In the genomic region with DNA sequence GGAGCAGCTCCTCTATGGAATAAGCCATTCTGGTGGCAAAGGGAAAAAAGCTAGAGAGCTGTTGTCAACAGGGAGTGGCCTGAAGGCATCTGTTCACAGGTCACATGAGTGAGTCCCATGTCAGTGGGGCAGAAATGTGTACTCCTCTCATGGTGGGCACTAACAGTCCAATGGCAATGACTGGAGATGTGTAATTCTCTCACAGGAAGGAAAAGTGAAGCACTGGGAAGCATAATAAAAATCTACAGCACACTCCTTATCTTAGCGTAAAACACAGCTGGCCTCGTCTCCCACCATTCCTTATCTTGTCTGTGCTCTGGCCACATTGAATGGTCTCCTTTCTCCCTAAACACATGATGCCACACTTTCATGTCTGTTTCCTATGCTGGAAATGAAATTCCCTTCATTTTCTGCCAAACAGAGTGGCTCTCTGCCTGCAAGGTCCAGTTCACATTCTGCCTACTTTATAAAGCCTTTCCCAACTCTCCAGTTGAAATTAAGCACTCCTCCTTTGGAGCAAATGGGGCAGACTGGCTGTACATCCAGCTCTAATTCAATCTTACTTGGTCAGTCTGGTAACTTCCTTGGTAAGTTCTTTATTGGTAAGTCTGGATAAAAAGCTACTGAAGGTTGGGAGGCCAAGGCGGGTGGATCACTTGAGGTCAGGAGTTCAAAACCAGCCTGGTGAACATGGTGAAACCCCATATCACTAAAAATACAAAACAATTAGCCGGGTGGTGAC, we compare ENCODE assay signal across 1 cellular context.
TF ChIP-seq lines count a peak whose summit lies in the region.

No MANE protein-coding gene starts in this region.

TF ChIP-seq in K562, 482 proteins besides CTCF, POLR2A, EP300 and RAD21 (continued from another document and continues in another):
- TF ChIP-seq, protein P1, sequence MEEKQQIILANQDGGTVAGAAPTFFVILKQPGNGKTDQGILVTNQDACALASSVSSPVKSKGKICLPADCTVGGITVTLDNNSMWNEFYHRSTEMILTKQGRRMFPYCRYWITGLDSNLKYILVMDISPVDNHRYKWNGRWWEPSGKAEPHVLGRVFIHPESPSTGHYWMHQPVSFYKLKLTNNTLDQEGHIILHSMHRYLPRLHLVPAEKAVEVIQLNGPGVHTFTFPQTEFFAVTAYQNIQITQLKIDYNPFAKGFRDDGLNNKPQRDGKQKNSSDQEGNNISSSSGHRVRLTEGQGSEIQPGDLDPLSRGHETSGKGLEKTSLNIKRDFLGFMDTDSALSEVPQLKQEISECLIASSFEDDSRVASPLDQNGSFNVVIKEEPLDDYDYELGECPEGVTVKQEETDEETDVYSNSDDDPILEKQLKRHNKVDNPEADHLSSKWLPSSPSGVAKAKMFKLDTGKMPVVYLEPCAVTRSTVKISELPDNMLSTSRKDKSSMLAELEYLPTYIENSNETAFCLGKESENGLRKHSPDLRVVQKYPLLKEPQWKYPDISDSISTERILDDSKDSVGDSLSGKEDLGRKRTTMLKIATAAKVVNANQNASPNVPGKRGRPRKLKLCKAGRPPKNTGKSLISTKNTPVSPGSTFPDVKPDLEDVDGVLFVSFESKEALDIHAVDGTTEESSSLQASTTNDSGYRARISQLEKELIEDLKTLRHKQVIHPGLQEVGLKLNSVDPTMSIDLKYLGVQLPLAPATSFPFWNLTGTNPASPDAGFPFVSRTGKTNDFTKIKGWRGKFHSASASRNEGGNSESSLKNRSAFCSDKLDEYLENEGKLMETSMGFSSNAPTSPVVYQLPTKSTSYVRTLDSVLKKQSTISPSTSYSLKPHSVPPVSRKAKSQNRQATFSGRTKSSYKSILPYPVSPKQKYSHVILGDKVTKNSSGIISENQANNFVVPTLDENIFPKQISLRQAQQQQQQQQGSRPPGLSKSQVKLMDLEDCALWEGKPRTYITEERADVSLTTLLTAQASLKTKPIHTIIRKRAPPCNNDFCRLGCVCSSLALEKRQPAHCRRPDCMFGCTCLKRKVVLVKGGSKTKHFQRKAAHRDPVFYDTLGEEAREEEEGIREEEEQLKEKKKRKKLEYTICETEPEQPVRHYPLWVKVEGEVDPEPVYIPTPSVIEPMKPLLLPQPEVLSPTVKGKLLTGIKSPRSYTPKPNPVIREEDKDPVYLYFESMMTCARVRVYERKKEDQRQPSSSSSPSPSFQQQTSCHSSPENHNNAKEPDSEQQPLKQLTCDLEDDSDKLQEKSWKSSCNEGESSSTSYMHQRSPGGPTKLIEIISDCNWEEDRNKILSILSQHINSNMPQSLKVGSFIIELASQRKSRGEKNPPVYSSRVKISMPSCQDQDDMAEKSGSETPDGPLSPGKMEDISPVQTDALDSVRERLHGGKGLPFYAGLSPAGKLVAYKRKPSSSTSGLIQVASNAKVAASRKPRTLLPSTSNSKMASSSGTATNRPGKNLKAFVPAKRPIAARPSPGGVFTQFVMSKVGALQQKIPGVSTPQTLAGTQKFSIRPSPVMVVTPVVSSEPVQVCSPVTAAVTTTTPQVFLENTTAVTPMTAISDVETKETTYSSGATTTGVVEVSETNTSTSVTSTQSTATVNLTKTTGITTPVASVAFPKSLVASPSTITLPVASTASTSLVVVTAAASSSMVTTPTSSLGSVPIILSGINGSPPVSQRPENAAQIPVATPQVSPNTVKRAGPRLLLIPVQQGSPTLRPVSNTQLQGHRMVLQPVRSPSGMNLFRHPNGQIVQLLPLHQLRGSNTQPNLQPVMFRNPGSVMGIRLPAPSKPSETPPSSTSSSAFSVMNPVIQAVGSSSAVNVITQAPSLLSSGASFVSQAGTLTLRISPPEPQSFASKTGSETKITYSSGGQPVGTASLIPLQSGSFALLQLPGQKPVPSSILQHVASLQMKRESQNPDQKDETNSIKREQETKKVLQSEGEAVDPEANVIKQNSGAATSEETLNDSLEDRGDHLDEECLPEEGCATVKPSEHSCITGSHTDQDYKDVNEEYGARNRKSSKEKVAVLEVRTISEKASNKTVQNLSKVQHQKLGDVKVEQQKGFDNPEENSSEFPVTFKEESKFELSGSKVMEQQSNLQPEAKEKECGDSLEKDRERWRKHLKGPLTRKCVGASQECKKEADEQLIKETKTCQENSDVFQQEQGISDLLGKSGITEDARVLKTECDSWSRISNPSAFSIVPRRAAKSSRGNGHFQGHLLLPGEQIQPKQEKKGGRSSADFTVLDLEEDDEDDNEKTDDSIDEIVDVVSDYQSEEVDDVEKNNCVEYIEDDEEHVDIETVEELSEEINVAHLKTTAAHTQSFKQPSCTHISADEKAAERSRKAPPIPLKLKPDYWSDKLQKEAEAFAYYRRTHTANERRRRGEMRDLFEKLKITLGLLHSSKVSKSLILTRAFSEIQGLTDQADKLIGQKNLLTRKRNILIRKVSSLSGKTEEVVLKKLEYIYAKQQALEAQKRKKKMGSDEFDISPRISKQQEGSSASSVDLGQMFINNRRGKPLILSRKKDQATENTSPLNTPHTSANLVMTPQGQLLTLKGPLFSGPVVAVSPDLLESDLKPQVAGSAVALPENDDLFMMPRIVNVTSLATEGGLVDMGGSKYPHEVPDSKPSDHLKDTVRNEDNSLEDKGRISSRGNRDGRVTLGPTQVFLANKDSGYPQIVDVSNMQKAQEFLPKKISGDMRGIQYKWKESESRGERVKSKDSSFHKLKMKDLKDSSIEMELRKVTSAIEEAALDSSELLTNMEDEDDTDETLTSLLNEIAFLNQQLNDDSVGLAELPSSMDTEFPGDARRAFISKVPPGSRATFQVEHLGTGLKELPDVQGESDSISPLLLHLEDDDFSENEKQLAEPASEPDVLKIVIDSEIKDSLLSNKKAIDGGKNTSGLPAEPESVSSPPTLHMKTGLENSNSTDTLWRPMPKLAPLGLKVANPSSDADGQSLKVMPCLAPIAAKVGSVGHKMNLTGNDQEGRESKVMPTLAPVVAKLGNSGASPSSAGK (IDR thresholded peaks at IDR 0.05) = peak; percentile 75
- TF ChIP-seq FOXK2 (conservative IDR thresholded peaks at IDR 0.05 in 1 of 2, IDR thresholded peaks at IDR 0.05 in 1 of 2; ENCODE audit: low read depth in 2 of 2) = peak; percentile 71 to 77
- no peak for TF ChIP-seq ZZZ3 (IDR thresholded peaks at IDR 0.05)
- 0 out of 2 replicates have a peak, but pooled peaks have one; percentile 13 for TF ChIP-seq MTF1 (CRISPR knock-in tag; IDR thresholded peaks at IDR 0.05; ENCODE audit: borderline replicate concordance)
- TF ChIP-seq TRIM24 (IDR thresholded peaks at IDR 0.05) = peak; percentile 92 to 95
- no peak for TF ChIP-seq SREBF1 (IDR thresholded peaks at IDR 0.05; ENCODE audit: borderline replicate concordance, low read depth, low read length)
- peak; percentile 31; the same call in 1 of the 2 replicates for TF ChIP-seq KLF1 (tag; IDR thresholded peaks at IDR 0.05)
- TF ChIP-seq, protein P2, sequence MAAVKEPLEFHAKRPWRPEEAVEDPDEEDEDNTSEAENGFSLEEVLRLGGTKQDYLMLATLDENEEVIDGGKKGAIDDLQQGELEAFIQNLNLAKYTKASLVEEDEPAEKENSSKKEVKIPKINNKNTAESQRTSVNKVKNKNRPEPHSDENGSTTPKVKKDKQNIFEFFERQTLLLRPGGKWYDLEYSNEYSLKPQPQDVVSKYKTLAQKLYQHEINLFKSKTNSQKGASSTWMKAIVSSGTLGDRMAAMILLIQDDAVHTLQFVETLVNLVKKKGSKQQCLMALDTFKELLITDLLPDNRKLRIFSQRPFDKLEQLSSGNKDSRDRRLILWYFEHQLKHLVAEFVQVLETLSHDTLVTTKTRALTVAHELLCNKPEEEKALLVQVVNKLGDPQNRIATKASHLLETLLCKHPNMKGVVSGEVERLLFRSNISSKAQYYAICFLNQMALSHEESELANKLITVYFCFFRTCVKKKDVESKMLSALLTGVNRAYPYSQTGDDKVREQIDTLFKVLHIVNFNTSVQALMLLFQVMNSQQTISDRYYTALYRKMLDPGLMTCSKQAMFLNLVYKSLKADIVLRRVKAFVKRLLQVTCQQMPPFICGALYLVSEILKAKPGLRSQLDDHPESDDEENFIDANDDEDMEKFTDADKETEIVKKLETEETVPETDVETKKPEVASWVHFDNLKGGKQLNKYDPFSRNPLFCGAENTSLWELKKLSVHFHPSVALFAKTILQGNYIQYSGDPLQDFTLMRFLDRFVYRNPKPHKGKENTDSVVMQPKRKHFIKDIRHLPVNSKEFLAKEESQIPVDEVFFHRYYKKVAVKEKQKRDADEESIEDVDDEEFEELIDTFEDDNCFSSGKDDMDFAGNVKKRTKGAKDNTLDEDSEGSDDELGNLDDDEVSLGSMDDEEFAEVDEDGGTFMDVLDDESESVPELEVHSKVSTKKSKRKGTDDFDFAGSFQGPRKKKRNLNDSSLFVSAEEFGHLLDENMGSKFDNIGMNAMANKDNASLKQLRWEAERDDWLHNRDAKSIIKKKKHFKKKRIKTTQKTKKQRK (IDR thresholded peaks at IDR 0.05; ENCODE audit: borderline replicate concordance, low read depth, low read length) = no peak
- no peak for TF ChIP-seq GABPB1 (CRISPR knock-in tag; IDR thresholded peaks at IDR 0.05)
- TF ChIP-seq TAF9B (IDR thresholded peaks at IDR 0.05; ENCODE audit: partially characterized antibody) = peak; percentile 81
- no peak for TF ChIP-seq NR2C2 (CRISPR knock-in tag; IDR thresholded peaks at IDR 0.05)
- peak; percentile 74 for TF ChIP-seq NR2C2 (tag; IDR thresholded peaks at IDR 0.05)
- no peak for TF ChIP-seq PTBP1 (IDR thresholded peaks at IDR 0.05; ENCODE audit: low read depth, low read length)
- TF ChIP-seq TEAD2 (tag; IDR thresholded peaks at IDR 0.05) = peak; percentile 68; the same call in 1 of the 2 replicates
- TF ChIP-seq NR2C1 (IDR thresholded peaks at IDR 0.05) = peak; percentile 70
- peak; percentile 87 for TF ChIP-seq NR2C1 (tag; IDR thresholded peaks at IDR 0.05)
- TF ChIP-seq PRPF4 (IDR thresholded peaks at IDR 0.05; ENCODE audit: insufficient read depth, low read depth, low read length, poor library complexity, severe bottlenecking) = no peak
- TF ChIP-seq GATAD2A (IDR thresholded peaks at IDR 0.05) = peak; percentile 98
- no peak for TF ChIP-seq FOXJ3 (CRISPR knock-in tag; IDR thresholded peaks at IDR 0.05)
- TF ChIP-seq, protein P3, sequence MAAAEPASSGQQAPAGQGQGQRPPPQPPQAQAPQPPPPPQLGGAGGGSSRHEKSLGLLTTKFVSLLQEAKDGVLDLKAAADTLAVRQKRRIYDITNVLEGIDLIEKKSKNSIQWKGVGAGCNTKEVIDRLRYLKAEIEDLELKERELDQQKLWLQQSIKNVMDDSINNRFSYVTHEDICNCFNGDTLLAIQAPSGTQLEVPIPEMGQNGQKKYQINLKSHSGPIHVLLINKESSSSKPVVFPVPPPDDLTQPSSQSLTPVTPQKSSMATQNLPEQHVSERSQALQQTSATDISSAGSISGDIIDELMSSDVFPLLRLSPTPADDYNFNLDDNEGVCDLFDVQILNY (CRISPR knock-in tag; IDR thresholded peaks at IDR 0.05) = no peak
- TF ChIP-seq RB1 (IDR thresholded peaks at IDR 0.05; ENCODE audit: low read depth) = 0 out of 2 replicates have a peak, but pooled peaks have one; percentile 17
- TF ChIP-seq, protein P4, sequence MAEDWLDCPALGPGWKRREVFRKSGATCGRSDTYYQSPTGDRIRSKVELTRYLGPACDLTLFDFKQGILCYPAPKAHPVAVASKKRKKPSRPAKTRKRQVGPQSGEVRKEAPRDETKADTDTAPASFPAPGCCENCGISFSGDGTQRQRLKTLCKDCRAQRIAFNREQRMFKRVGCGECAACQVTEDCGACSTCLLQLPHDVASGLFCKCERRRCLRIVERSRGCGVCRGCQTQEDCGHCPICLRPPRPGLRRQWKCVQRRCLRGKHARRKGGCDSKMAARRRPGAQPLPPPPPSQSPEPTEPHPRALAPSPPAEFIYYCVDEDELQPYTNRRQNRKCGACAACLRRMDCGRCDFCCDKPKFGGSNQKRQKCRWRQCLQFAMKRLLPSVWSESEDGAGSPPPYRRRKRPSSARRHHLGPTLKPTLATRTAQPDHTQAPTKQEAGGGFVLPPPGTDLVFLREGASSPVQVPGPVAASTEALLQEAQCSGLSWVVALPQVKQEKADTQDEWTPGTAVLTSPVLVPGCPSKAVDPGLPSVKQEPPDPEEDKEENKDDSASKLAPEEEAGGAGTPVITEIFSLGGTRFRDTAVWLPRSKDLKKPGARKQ (CRISPR knock-in tag; IDR thresholded peaks at IDR 0.05) = no peak
- TF ChIP-seq PCBP1 (IDR thresholded peaks at IDR 0.05; ENCODE audit: low read depth, low read length, poor library complexity, severe bottlenecking) = no peak
- no peak for TF ChIP-seq ATF1 (CRISPR knock-in tag; IDR thresholded peaks at IDR 0.05)
- peak; percentile 75 for TF ChIP-seq ATF1 (tag; IDR thresholded peaks at IDR 0.05)
- peak; percentile 99 for TF ChIP-seq LEF1 (IDR thresholded peaks at IDR 0.05)
- peak; percentile 99 for TF ChIP-seq SMARCE1 (IDR thresholded peaks at IDR 0.05)
- TF ChIP-seq RBM25 (IDR thresholded peaks at IDR 0.05; ENCODE audit: low read depth, low read length, severe bottlenecking) = no peak
- no peak for TF ChIP-seq ZNF121 (CRISPR knock-in tag; conservative IDR thresholded peaks at IDR 0.05)
- peak; percentile 94 for TF ChIP-seq CXXC5 (CRISPR knock-in tag; IDR thresholded peaks at IDR 0.05)
- TF ChIP-seq, protein P5, sequence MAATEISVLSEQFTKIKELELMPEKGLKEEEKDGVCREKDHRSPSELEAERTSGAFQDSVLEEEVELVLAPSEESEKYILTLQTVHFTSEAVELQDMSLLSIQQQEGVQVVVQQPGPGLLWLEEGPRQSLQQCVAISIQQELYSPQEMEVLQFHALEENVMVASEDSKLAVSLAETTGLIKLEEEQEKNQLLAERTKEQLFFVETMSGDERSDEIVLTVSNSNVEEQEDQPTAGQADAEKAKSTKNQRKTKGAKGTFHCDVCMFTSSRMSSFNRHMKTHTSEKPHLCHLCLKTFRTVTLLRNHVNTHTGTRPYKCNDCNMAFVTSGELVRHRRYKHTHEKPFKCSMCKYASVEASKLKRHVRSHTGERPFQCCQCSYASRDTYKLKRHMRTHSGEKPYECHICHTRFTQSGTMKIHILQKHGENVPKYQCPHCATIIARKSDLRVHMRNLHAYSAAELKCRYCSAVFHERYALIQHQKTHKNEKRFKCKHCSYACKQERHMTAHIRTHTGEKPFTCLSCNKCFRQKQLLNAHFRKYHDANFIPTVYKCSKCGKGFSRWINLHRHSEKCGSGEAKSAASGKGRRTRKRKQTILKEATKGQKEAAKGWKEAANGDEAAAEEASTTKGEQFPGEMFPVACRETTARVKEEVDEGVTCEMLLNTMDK (IDR thresholded peaks at IDR 0.05; ENCODE audit: borderline replicate concordance, insufficient read depth, low read depth, low read length, poor library complexity, severe bottlenecking) = no peak
- TF ChIP-seq KHSRP (IDR thresholded peaks at IDR 0.05) = peak; percentile 74
- no peak for TF ChIP-seq IFI16 (CRISPR knock-in tag; IDR thresholded peaks at IDR 0.05)
- TF ChIP-seq CSDE1 (IDR thresholded peaks at IDR 0.05) = no peak
- TF ChIP-seq, protein P6, sequence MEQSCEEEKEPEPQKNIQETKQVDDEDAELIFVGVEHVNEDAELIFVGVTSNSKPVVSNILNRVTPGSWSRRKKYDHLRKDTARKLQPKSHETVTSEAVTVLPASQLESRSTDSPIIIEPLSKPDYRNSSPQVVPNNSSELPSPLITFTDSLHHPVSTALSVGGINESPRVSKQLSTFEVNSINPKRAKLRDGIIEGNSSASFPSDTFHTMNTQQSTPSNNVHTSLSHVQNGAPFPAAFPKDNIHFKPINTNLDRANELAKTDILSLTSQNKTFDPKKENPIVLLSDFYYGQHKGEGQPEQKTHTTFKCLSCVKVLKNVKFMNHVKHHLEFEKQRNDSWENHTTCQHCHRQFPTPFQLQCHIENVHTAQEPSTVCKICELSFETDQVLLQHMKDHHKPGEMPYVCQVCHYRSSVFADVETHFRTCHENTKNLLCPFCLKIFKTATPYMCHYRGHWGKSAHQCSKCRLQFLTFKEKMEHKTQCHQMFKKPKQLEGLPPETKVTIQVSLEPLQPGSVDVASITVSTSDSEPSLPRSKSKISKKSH (CRISPR knock-in tag; IDR thresholded peaks at IDR 0.05) = no peak
- 0 out of 2 replicates have a peak, but pooled peaks have one; percentile 50 for TF ChIP-seq ETV5 (CRISPR knock-in tag; IDR thresholded peaks at IDR 0.05; ENCODE audit: low read depth)
- no peak for TF ChIP-seq PHTF2 (CRISPR knock-in tag; IDR thresholded peaks at IDR 0.05)
- TF ChIP-seq PTRF (tag; IDR thresholded peaks at IDR 0.05) = no peak
- no peak for TF ChIP-seq JUNB (CRISPR knock-in tag; conservative IDR thresholded peaks at IDR 0.05)
- no peak for TF ChIP-seq HNRNPUL1 (IDR thresholded peaks at IDR 0.05; ENCODE audit: low read length)
- no peak for TF ChIP-seq GABPB2 (CRISPR knock-in tag; conservative IDR thresholded peaks at IDR 0.05)
